In genomic region chr2:171678619-171679018, GRCh38 we compare ENCODE assay signal across 34 cellular contexts.
"Had no signal": no experiment of that assay in that cellular context is flagged by ENCODE, and none has a peak within 500 bp of the region (broad histone marks: within the 10 kb centered on the region; RNA-seq: fewer than 3 reads in every experiment).

No MANE protein-coding gene starts in this region.

- H3K4me3 ChIP-seq: adrenal gland, body of pancreas, breast epithelium had no signal

- ATAC-seq: activated CD8-positive, alpha-beta T cell treated with anti-CD3 and anti-CD28 coated beads for 36 hours; activated naive CD4-positive, alpha-beta T cell treated with anti-CD3 and anti-CD28 coated beads, Interleukin-2, amount 50 U/mL, for 72 hours; activated T-cell treated with anti-CD3 and anti-CD28 coated beads, Interleukin-2, amount 50 U/mL, for 4 hours; activated T-cell treated with anti-CD3 and anti-CD28 coated beads, Interleukin-2, amount 50 U/mL, for 72 hours; activated T-helper 17 cell treated with anti-CD3 and anti-CD28 coated beads, Interleukin-2, amount 50 U/mL, for 72 hours; body of pancreas had no signal

- H3K4me1 ChIP-seq: adrenal gland, body of pancreas, breast epithelium had no signal

- DNase-seq: activated B cell treated with CpG ODN at 0.5 μM for 24 hours; activated CD4-positive, alpha-beta memory T cell treated with anti-CD3 and anti-CD28 coated beads for 36 hours; activated CD4-positive, alpha-beta T cell treated with anti-CD3 and anti-CD28 coated beads for 4 hours; activated CD4-positive, alpha-beta T cell treated with anti-CD3 and anti-CD28 coated beads, Interleukin-2, amount 10 ng/mL, durations not matched to agents 24 days and 14 days; activated CD4-positive, alpha-beta T cell treated with anti-CD3 and anti-CD28 coated beads, Interleukin-2, amount 50 U/mL, for 1 hour; activated CD4-positive, alpha-beta T cell treated with anti-CD3 and anti-CD28 coated beads, Interleukin-2, amount 50 U/mL, for 4 hours; activated CD4-positive, CD25-positive, alpha-beta regulatory T cell treated with anti-CD3 and anti-CD28 coated beads, Interleukin-2, amount 50 U/mL, for 72 hours; activated CD8-positive, alpha-beta memory T cell treated with anti-CD3 and anti-CD28 coated beads, Interleukin-2, amount 50 U/mL, for 4 hours; activated CD8-positive, alpha-beta T cell treated with anti-CD3 and anti-CD28 coated beads for 36 hours; activated effector memory CD4-positive, alpha-beta T cell treated with anti-CD3 and anti-CD28 coated beads, Interleukin-2, amount 50 U/mL, for 16 hours; activated gamma-delta T cell treated with Interleukin-2 at 50 U/mL for 16 hours; activated naive CD4-positive, alpha-beta T cell; activated naive CD4-positive, alpha-beta T cell treated with anti-CD3 and anti-CD28 coated beads for 36 hours; activated naive CD4-positive, alpha-beta T cell treated with anti-CD3 and anti-CD28 coated beads, Interleukin-2, amount 50 U/mL, for 16 hours; activated naive CD8-positive, alpha-beta T cell treated with anti-CD3 and anti-CD28 coated beads for 36 hours; activated T-cell treated with anti-CD3 and anti-CD28 coated beads for 4 hours; activated T-cell treated with anti-CD3 and anti-CD28 coated beads, Interleukin-2, amount 50 U/mL, for 1 hour; activated T-cell treated with anti-CD3 and anti-CD28 coated beads, Interleukin-2, amount 50 U/mL, for 4 hours; activated T-cell treated with anti-CD3 and anti-CD28 coated beads, Interleukin-2, amount 50 U/mL, for 72 hours; adrenal gland; amniotic stem cell; aorta; body of pancreas; brain microvascular endothelial cell; central memory CD4-positive, alpha-beta T cell; T-helper 1 cell; T-helper 2 cell; T-helper 9 cell had no signal

- H3K9me3 ChIP-seq: adrenal gland, body of pancreas, breast epithelium had no signal

- H3K36me3 ChIP-seq: adrenal gland, brain microvascular endothelial cell, breast epithelium had no signal

- H3K27me3 ChIP-seq: adrenal gland, body of pancreas, brain microvascular endothelial cell, breast epithelium had no signal

- FAIRE-seq: astrocyte, TTC549 had no signal

- H3K27ac ChIP-seq: adrenal gland, body of pancreas, brain microvascular endothelial cell, breast epithelium, VCaP had no signal
